ENCODE assay signal across 8 cellular contexts in genomic region chr2:157874997-157875719, GRCh38. TPM values are rescaled to one million over a fixed set of nuclear protein-coding genes. Genes with fewer than 3 reads are reported as not detected.
A peak's percentile ranks its signal among the peaks of the same experiment; 100 is the strongest.
DNase-seq lines count a peak whose midpoint lies in the region; ATAC-seq, FAIRE-seq and TF ChIP-seq lines count a peak whose summit lies in the region.

No MANE protein-coding gene starts in this region.

- H3K4me1 ChIP-seq in kidney (ENCODE audit: control insufficient read depth in 1 of 2, insufficient read depth in 1 of 2, low read depth in 1 of 2, low read length in 2 of 2) (peaks cover 12 to 24% of the 10 kb centered on the region in 2 donors), small intestine (ENCODE audit: control insufficient read depth in 2 of 2, insufficient read depth in 1 of 2, low read depth in 1 of 2, low read length in 1 of 2) (peaks cover 5 to 20% of the 10 kb centered on the region in 2 donors)

- 1 to 4% (median 2%) methylated on average over 23 to 25 of the region's 25 CpGs for WGBS in small intestine, 3 donors

- peak overlapping the region; percentile 44 to 88 for H3K9ac ChIP-seq in kidney (ENCODE audit: low read length in 2 of 2)

- intact Hi-C loops in kidney (cut with DNase I) = no loop called here

- no peak for ATAC-seq in GM21381 (IDR thresholded peaks at IDR 0.05; ENCODE audit: unreplicated experiment)
- no peak for ATAC-seq in HG02588 (IDR thresholded peaks at IDR 0.05; ENCODE audit: unreplicated experiment)

- TF ChIP-seq CTCF in bronchial epithelial cell (IDR thresholded peaks at IDR 0.05; ENCODE audit: insufficient read depth, low read length, severe bottlenecking) (no peak), kidney (IDR thresholded peaks at IDR 0.05; ENCODE audit: borderline replicate concordance, extremely low read depth, insufficient read depth) (no peak)

- DNase-seq in stimulated activated CD4-positive, alpha-beta T cell treated with anti-CD3 and anti-CD28 coated beads, Interleukin-4, amount 100 ng/mL, for 1 hour = peak; percentile 32
- no peak for DNase-seq in stimulated activated CD4-positive, alpha-beta T cell treated with anti-CD3 and anti-CD28 coated beads, Interleukin-12 subunit alpha, Interleukin-12 subunit beta, amount 100 ng/mL, for 4 hours
- DNase-seq in RPMI8226 (peak; percentile 30), bronchial epithelial cell (ENCODE audit: low read depth) (peak; percentile 79), kidney (peak; percentile 78), small intestine (peak; percentile 38)

- H3K27ac ChIP-seq in kidney (ENCODE audit: low read depth in 2 of 2, low read length in 2 of 2) (peak overlapping the region; percentile 87 to 88), small intestine (ENCODE audit: low read depth in 1 of 2, low read length in 1 of 2) (peak overlapping the region; percentile 79 to 82)

- no peaks in the 10 kb centered on the region for H3K9me3 ChIP-seq in kidney (ENCODE audit: control insufficient read depth in 1 of 2, low read length in 2 of 2)
- no peaks in the 10 kb centered on the region for H3K9me3 ChIP-seq in small intestine (ENCODE audit: control insufficient read depth, low read depth)

- H3K4me3 ChIP-seq in bronchial epithelial cell (ENCODE audit: low read depth, low read length) (peak overlapping the region; percentile 71), kidney (ENCODE audit: low read length in 2 of 2) (peak overlapping the region; percentile 89 to 90), small intestine (ENCODE audit: low read depth in 1 of 2, low read length in 2 of 2) (peak overlapping the region; percentile 82 to 90)

- no peaks in the 10 kb centered on the region for H3K27me3 ChIP-seq in bronchial epithelial cell (ENCODE audit: control insufficient read depth, insufficient read depth, low read length)
- H3K27me3 ChIP-seq in small intestine (ENCODE audit: control insufficient read depth in 2 of 2, insufficient read depth in 2 of 2, low read length in 2 of 2) = no peaks in the 10 kb centered on the region

- no peak for FAIRE-seq in bronchial epithelial cell (lab: Jason Lieb, UNC)
- FAIRE-seq in kidney (lab: Jason Lieb, UNC) = no peak
- no peak for FAIRE-seq in small intestine (lab: Jason Lieb, UNC)

- no peaks in the 10 kb centered on the region for H3K36me3 ChIP-seq in bronchial epithelial cell (ENCODE audit: control insufficient read depth, insufficient read depth, low read length)
- H3K36me3 ChIP-seq in kidney (ENCODE audit: control insufficient read depth in 1 of 2, insufficient read depth in 2 of 2, low read length in 2 of 2) = no peaks in the 10 kb centered on the region
- no peaks in the 10 kb centered on the region for H3K36me3 ChIP-seq in small intestine (ENCODE audit: control insufficient read depth in 2 of 2, insufficient read depth in 2 of 2, low read length in 2 of 2)

RNA-seq across cellular contexts. Expression of gene ACVR1, which starts 1.0 kb away (rescaled TPM):
- total RNA-seq in bronchial epithelial cell = 17.1 and 17.3 TPM in 2 replicates
- 38.3 TPM for total RNA-seq in kidney
- polyA plus RNA-seq in kidney (ENCODE audit: insufficient read depth, low read depth, low replicate concordance) = 16.3 TPM
- polyA plus RNA-seq in small intestine = 10 to 100 TPM in 1 of 3 donors, 1 to 10 TPM in 2; 2.2 to 12.4 (median 4.3) TPM
